8 cellular contexts compared by ENCODE assay signal in genomic region chr2:119234021-119235019, GRCh38. TPM values are rescaled to one million over a fixed set of nuclear protein-coding genes. Genes with fewer than 3 reads are reported as not detected.
DNase-seq lines count a peak whose midpoint lies in the region; ATAC-seq and TF ChIP-seq lines count a peak whose summit lies in the region.

No MANE protein-coding gene starts in this region.

- no peak overlapping the region for H4K8ac ChIP-seq in trophoblast cell (ENCODE audit: low read depth, low read length)

- H3K4me2 ChIP-seq in trophoblast cell (ENCODE audit: low read length) = no peak overlapping the region

- H3K4me3 ChIP-seq in colonic mucosa (no peak overlapping the region), trophoblast cell (ENCODE audit: low read depth, low read length) (no peak overlapping the region)

- H3K14ac ChIP-seq in trophoblast cell (ENCODE audit: low read length) = no peak overlapping the region

- H2BK5ac ChIP-seq in trophoblast cell (ENCODE audit: low read depth, low read length, poor library complexity) = no peak overlapping the region

- H3K4me1 ChIP-seq in colonic mucosa (no peaks in the 10 kb centered on the region), trophoblast cell (ENCODE audit: control insufficient read depth in 1 of 2, insufficient read depth in 2 of 2, low read length in 2 of 2) (peaks cover 0 to under 1% of the 10 kb centered on the region in 2 experiments)

- H3K18ac ChIP-seq in trophoblast cell (ENCODE audit: low read length) = no peak overlapping the region

- H3K79me1 ChIP-seq in trophoblast cell (ENCODE audit: low read length) = no peaks in the 10 kb centered on the region

- no peak overlapping the region for H2AFZ ChIP-seq in trophoblast cell (ENCODE audit: insufficient read depth, low read length, poor library complexity)

- H3K36me3 ChIP-seq in colonic mucosa (no peaks in the 10 kb centered on the region), trophoblast cell (ENCODE audit: control insufficient read depth in 1 of 2, insufficient read depth in 2 of 2, low read length in 2 of 2) (no peaks in the 10 kb centered on the region)

- no peak for ATAC-seq in GM21723 (IDR thresholded peaks at IDR 0.05; ENCODE audit: unreplicated experiment)

- intact Hi-C loops in colonic mucosa (cut with DNase I) = no loop called here

- peak overlapping the region; percentile 10 for H3K23ac ChIP-seq in trophoblast cell (ENCODE audit: low read length)

- peak; percentile 7 for TF ChIP-seq CTCF in colonic mucosa (IDR thresholded peaks at IDR 0.05)

- DNase-seq in NCI-H2196 (lab: John Stamatoyannopoulos, UW; ENCODE audit: unreplicated experiment) (peak; percentile 27), NCI-H2196 treated with DMSO at 0.1 percent for 48 hours (lab: John Stamatoyannopoulos, UW; ENCODE audit: unreplicated experiment) (no peak), NCI-H146 treated with DMSO at 0.1 percent for 48 hours (lab: John Stamatoyannopoulos, UW; ENCODE audit: unreplicated experiment) (peak; percentile 37), colonic mucosa (no peak), trophoblast cell (peak in 1 of 2 donors; percentile 43), ureter (ENCODE audit: low spot score) (no peak)
- DNase-seq in activated T-cell treated with anti-CD3 and anti-CD28 coated beads, Interleukin-2, amount 50 U/mL, for 1 hour = no peak

- H3K4ac ChIP-seq in trophoblast cell (ENCODE audit: low read depth, low read length) = no peak overlapping the region

- no peak overlapping the region for H3K9ac ChIP-seq in colonic mucosa (ENCODE audit: low read depth in 2 of 2, low read length in 2 of 2)
- no peak overlapping the region for H3K9ac ChIP-seq in trophoblast cell (ENCODE audit: low read length)

- no peak overlapping the region for H2AK5ac ChIP-seq in trophoblast cell (ENCODE audit: low read length)

- no peak overlapping the region for H4K91ac ChIP-seq in trophoblast cell (ENCODE audit: low read depth, low read length)

- no peak overlapping the region for H2BK12ac ChIP-seq in trophoblast cell (ENCODE audit: low read length)

- H4K12ac ChIP-seq in trophoblast cell (ENCODE audit: low read depth, low read length) = no peak overlapping the region

- H3K27ac ChIP-seq in colonic mucosa = no peak overlapping the region
- no peak overlapping the region for H3K27ac ChIP-seq in trophoblast cell (ENCODE audit: low read depth, low read length)

- H3K79me2 ChIP-seq in trophoblast cell (ENCODE audit: control insufficient read depth, insufficient read depth, low read length, poor library complexity) = no peaks in the 10 kb centered on the region

- H3K9me3 ChIP-seq in colonic mucosa (no peaks in the 10 kb centered on the region), trophoblast cell (ENCODE audit: insufficient read depth, low read depth, low read length) (peaks cover 3% of the 10 kb centered on the region)

- WGBS in trophoblast cell (ENCODE audit: extremely low coverage, insufficient coverage, insufficient read length) = no CpG with 5 or more reads among the region's 13 CpGs

- H3K27me3 ChIP-seq in colonic mucosa = no peaks in the 10 kb centered on the region
- H3K27me3 ChIP-seq in trophoblast cell (ENCODE audit: insufficient read depth, low read length) = no peaks in the 10 kb centered on the region

- H2BK120ac ChIP-seq in trophoblast cell (ENCODE audit: insufficient read depth, low read length, poor library complexity) = no peak overlapping the region

RNA-seq across cellular contexts. Expression of gene STEAP3, which starts 10.7 kb away (rescaled TPM):
- total RNA-seq in colonic mucosa (10 to 100 TPM; 26.6 to 52.2 TPM), ureter (40.7 TPM)
- polyA plus RNA-seq in trophoblast cell (2013) = 2.0 and 2.2 TPM in 2 replicates

Comparison
In these comparisons a context has a peak if more than half of its experiments do, and no peak if none do; other contexts are left out.
1. DNase-seq: peak in NCI-H2196 (single experiment) and NCI-H146 treated with DMSO at 0.1 percent for 48 hours (single experiment); none in NCI-H2196 treated with DMSO at 0.1 percent for 48 hours (single experiment), colonic mucosa (single experiment), ureter (single experiment) and activated T-cell treated with anti-CD3 and anti-CD28 coated beads, Interleukin-2, amount 50 U/mL, for 1 hour (single experiment).